9 cellular contexts compared by ENCODE assay signal in the genomic region with DNA sequence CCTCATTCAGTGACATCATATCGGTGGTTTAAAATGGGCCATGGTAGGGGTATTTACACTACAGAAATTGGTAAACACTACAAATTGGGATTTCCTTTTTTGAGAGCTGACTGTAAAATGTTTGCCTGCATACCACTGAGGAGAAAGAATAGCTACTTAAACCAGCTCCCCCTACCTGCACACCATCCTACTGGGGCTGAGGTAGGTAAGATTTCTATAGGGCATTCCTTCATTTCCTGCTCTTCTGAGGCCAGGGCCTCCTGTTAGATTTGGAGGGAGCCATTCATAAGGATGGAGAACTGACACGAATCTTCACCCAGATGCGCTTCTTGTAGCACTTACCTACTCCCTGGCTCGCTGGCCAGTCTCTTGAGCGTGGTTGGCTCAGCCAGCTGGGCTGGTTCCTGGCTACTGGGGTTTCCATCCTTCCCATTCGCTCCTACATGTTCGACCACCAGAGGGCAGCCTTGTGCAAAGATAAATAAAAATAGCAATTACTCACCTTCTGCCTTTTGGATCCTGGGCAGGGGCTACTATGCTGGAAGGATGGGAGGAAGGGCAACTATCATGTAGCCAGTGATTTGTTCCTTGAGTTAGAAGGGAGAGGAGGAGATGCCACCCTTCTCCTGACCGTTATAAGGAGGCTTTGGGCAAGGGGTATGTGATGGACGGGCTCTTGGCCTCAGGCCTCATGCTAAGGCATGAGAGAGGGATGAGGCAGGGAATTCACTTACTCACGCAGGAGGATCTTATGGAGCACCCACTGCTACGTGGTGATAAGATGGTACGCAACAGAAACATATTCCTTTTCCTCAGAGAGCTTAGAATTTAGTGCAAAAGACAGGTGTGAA. TPM values are rescaled to one million over a fixed set of nuclear protein-coding genes. Genes with fewer than 3 reads are reported as not detected.
DNase-seq lines count a peak whose midpoint lies in the region; ATAC-seq and TF ChIP-seq lines count a peak whose summit lies in the region.
"Had no signal": no experiment of that assay in that cellular context is flagged by ENCODE, and none has a peak within 500 bp of the region (broad histone marks: within the 10 kb centered on the region; RNA-seq: fewer than 3 reads in every experiment).

No MANE protein-coding gene starts in this region.

- H3K36me3 ChIP-seq in prostate gland: no peaks in the 10 kb centered on the region

- no peak for TF ChIP-seq POLR2A in prostate gland (IDR thresholded peaks at IDR 0.05)

- intact Hi-C loops in cardiac septum (cut with DNase I): loop anchor here (1.0 kb wide), 1 partner anchor 198 kb away; no protein-coding TSS in a partner anchor
- intact Hi-C loops in prostate gland (cut with DNase I): loop anchor here (2.0 to 5.0 kb wide), 2 partner anchors 123 to 198 kb away; partner anchors contain the start of gene ATP2B4

- no peak overlapping the region for H3K4me3 ChIP-seq in prostate gland

- CTCF ChIA-PET in GM10248 (lab: Yijun Ruan, JAX): interaction anchor here (0.6 to 10.9 kb wide), 40 partner anchors 9 to 624 kb away, joined by 3 to 223 read pairs (median 4); partner anchors contain the start of gene OPTC

- 31% methylated on average over 12 of the region's 12 CpGs for WGBS in prostate gland

- peak; percentile 84 for TF ChIP-seq CTCF in GM10248 (IDR thresholded peaks at IDR 0.05; ENCODE audit: control extremely low read depth, extremely low read depth, low read depth, missing control alignments)
- peak; percentile 36 to 94 (median 88) for TF ChIP-seq CTCF in prostate gland (IDR thresholded peaks at IDR 0.05)

- no peaks in the 10 kb centered on the region for H3K9me3 ChIP-seq in prostate gland

- H3K4me1 ChIP-seq in prostate gland (replicated peaks): no peaks in the 10 kb centered on the region

- POLR2A ChIA-PET in GM10248 (lab: Yijun Ruan, JAX): no interaction called here

- no peak overlapping the region for H3K27ac ChIP-seq in prostate gland

- H3K27me3 ChIP-seq in prostate gland (replicated peaks; ENCODE audit: insufficient read depth): no peaks in the 10 kb centered on the region

- DNase-seq in GM10248 (ENCODE audit: extremely low spot score): peak; percentile 82
- DNase-seq in NCI-H1417 treated with DMSO at 0.1 percent for 48 hours (lab: John Stamatoyannopoulos, UW): peak; percentile 39
- peak; percentile 66 for DNase-seq in SW480 (ENCODE audit: low spot score)
- DNase-seq in activated naive CD8-positive, alpha-beta T cell treated with anti-CD3 and anti-CD28 coated beads, Interleukin-2, amount 50 U/mL, for 16 hours (ENCODE audit: low read depth, low spot score): peak; percentile 55
- peak; percentile 83 for DNase-seq in cardiac septum (ENCODE audit: low spot score)
- peak; percentile 83 for DNase-seq in prostate gland (ENCODE audit: low spot score)
- peak; percentile 91 for DNase-seq in ureter (ENCODE audit: low spot score)

- no peak for ATAC-seq in GM18498 (IDR thresholded peaks at IDR 0.05; ENCODE audit: unreplicated experiment)

RNA-seq across cellular contexts. Expression of gene OPTC, which starts 10.7 kb away (rescaled TPM):
- total RNA-seq in cardiac septum: not detected
- not detected for total RNA-seq in prostate gland
- total RNA-seq in ureter: not detected
- total RNA-seq: glomerular endothelial cell had no signal

RNA-seq across cellular contexts. Expression of gene PRELP, which starts 29.0 kb away (rescaled TPM):
- total RNA-seq in cardiac septum (49.7 TPM), prostate gland (10 to 100 TPM; 17.9 to 43.2 TPM), ureter (128 TPM)
- total RNA-seq: glomerular endothelial cell had no signal

Comparison
In these comparisons a context has a peak if more than half of its experiments do, and no peak if none do; other contexts are left out.
1. DNase-seq: peak in every context shown above with its lines; median percentile 91 in ureter; 83 in cardiac septum; 83 in prostate gland; 82 in GM10248; 66 in SW480; 55 in activated naive CD8-positive, alpha-beta T cell treated with anti-CD3 and anti-CD28 coated beads, Interleukin-2, amount 50 U/mL, for 16 hours; 39 in NCI-H1417 treated with DMSO at 0.1 percent for 48 hours.